20 cellular contexts compared by ENCODE assay signal in genomic region chr4:145895056-145895455, GRCh38.
"Had no signal": no experiment of that assay in that cellular context is flagged by ENCODE, and none has a peak within 500 bp of the region (broad histone marks: within the 10 kb centered on the region; RNA-seq: fewer than 3 reads in every experiment).

No MANE protein-coding gene starts in this region.

- H3K4me1 ChIP-seq: ascending aorta, lower lobe of right lung, vagina had no signal

- H3K4me3 ChIP-seq: ascending aorta, gastrocnemius medialis, lower lobe of right lung, neural progenitor cell, transverse colon, vagina had no signal

- H3K9me3 Mint-ChIP-seq: activated CD4-positive, alpha-beta T cell treated with anti-CD3 and anti-CD28 coated beads, Interleukin-2, amount 10 ng/mL, durations not matched to agents 24 days and 14 days; activated T-cell treated with anti-CD3 and anti-CD28 coated beads, Interleukin-2, amount 50 U/mL, for 72 hours; T-helper 2 cell treated with Interferon-gamma antibody and Interleukin-4, amounts not matched to agents 5 μg/mL and 100 μg/mL, for 36 hours had no signal

- H3K27me3 ChIP-seq: ascending aorta, gastrocnemius medialis, neural progenitor cell, transverse colon, vagina had no signal

- H3K9me3 ChIP-seq: ascending aorta, gastrocnemius medialis, lower lobe of right lung, transverse colon, vagina had no signal

- H2AFZ ChIP-seq: neural progenitor cell had no signal

- H3K4me2 ChIP-seq: neural progenitor cell had no signal

- ATAC-seq: activated T-cell treated with anti-CD3 and anti-CD28 coated beads, Interleukin-2, amount 50 U/mL, for 72 hours; esophagus mucosa; gastrocnemius medialis; lower lobe of right lung had no signal

- DNase-seq: activated CD4-positive, alpha-beta T cell treated with anti-CD3 and anti-CD28 coated beads, Interleukin-2, amount 10 ng/mL, durations not matched to agents 24 days and 14 days; activated CD4-positive, CD25-positive, alpha-beta regulatory T cell; activated T-cell treated with anti-CD3 and anti-CD28 coated beads, Interleukin-2, amount 50 U/mL, for 72 hours; cortex of kidney; effector CD4-positive, alpha-beta T cell; gastrocnemius medialis; head of caudate nucleus; lower lobe of right lung; midbrain; stimulated activated CD4-positive, alpha-beta T cell treated with anti-CD3 and anti-CD28 coated beads, Interleukin-12 subunit alpha, Interleukin-12 subunit beta, amount 100 ng/mL, for 4 hours; stimulated activated CD4-positive, alpha-beta T cell treated with anti-CD3 and anti-CD28 coated beads, Interleukin-1b, Interleukin-23, amount 100 ng/mL, for 48 hours; stimulated activated CD8-positive, alpha-beta memory T cell treated with anti-CD3 and anti-CD28 coated beads, Interleukin-4, amount 100 ng/mL, for 48 hours; stimulated activated naive CD4-positive, alpha-beta T cell; transverse colon had no signal

- H3K27ac Mint-ChIP-seq: neural progenitor cell, progenitor cell of endocrine pancreas had no signal

- H3K9ac ChIP-seq: neural progenitor cell had no signal

- H3K4me3 Mint-ChIP-seq: neural progenitor cell; T-helper 2 cell treated with Interferon-gamma antibody and Interleukin-4, amounts not matched to agents 5 μg/mL and 100 μg/mL, for 36 hours had no signal

- H3K27ac ChIP-seq: ascending aorta, gastrocnemius medialis, lower lobe of right lung, neural progenitor cell, transverse colon, vagina had no signal

- H3K36me3 ChIP-seq: ascending aorta, gastrocnemius medialis, lower lobe of right lung, neural progenitor cell, transverse colon, vagina had no signal

- H3K27me3 Mint-ChIP-seq: activated CD4-positive, alpha-beta T cell treated with anti-CD3 and anti-CD28 coated beads, Interleukin-2, amount 10 ng/mL, durations not matched to agents 24 days and 14 days; progenitor cell of endocrine pancreas had no signal
